In the genomic region with DNA sequence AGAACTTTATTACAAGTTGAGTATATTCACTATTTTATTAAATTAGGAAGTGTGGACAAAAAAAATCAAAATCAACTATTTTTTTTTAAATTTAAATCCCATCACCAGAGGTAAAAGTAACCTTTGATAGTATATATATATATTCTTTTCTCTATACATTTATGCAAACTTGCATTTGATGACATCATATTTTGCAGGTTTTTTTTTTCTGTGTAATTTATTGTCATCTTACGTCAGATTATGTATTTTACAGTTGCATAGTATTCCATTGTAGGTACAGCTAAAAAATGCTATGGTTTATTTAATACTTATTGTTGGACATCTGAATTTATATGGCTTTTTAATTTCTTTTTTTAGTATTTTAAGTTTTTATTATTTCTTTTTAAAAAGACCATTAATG, we compare ENCODE assay signal across 31 cellular contexts.
"Had no signal": no experiment of that assay in that cellular context is flagged by ENCODE, and none has a peak within 500 bp of the region (broad histone marks: within the 10 kb centered on the region; RNA-seq: fewer than 3 reads in every experiment).

No MANE protein-coding gene starts in this region.

- H3K4me1 ChIP-seq: breast epithelium had no signal

- FAIRE-seq: endothelial cell of umbilical vein had no signal

- H3K9me3 ChIP-seq: ascending aorta, breast epithelium, esophagus squamous epithelium had no signal

- ATAC-seq: activated CD4-positive, alpha-beta T cell treated with anti-CD3 and anti-CD28 coated beads for 36 hours; activated CD4-positive, CD25-positive, alpha-beta regulatory T cell treated with anti-CD3 and anti-CD28 coated beads, Interleukin-2, amount 50 U/mL, for 24 hours; activated naive CD4-positive, alpha-beta T cell treated with anti-CD3 and anti-CD28 coated beads, Interleukin-2, amount 50 U/mL, for 72 hours; activated T-cell treated with anti-CD3 and anti-CD28 coated beads, Interleukin-2, amount 50 U/mL, for 72 hours had no signal

- H3K27me3 ChIP-seq: ascending aorta, breast epithelium, cardiac muscle cell, esophagus squamous epithelium had no signal

- H3K27ac ChIP-seq: ascending aorta, breast epithelium, cardiac muscle cell, coronary artery, epithelial cell of prostate, esophagus squamous epithelium, WERI-Rb-1 had no signal

- H3K36me3 ChIP-seq: breast epithelium had no signal

- H3K4me3 ChIP-seq: ascending aorta, breast epithelium, cardiac muscle cell, coronary artery, esophagus squamous epithelium had no signal

- DNase-seq: activated B cell treated with CpG ODN at 0.5 μM for 24 hours; activated CD4-positive, alpha-beta memory T cell treated with anti-CD3 and anti-CD28 coated beads, Interleukin-2, amount 10 ng/mL, durations not matched to agents 7 days and 5 days; activated CD4-positive, alpha-beta T cell treated with anti-CD3 and anti-CD28 coated beads for 36 hours; activated CD4-positive, alpha-beta T cell treated with anti-CD3 and anti-CD28 coated beads, Interleukin-2, amount 10 ng/mL, durations not matched to agents 24 days and 14 days; activated CD4-positive, alpha-beta T cell treated with anti-CD3 and anti-CD28 coated beads, Interleukin-2, amount 50 U/mL, for 4 hours; activated CD8-positive, alpha-beta memory T cell treated with anti-CD3 and anti-CD28 coated beads, Interleukin-2, amount 50 U/mL, for 48 hours; activated gamma-delta T cell; activated naive CD4-positive, alpha-beta T cell; activated naive CD4-positive, alpha-beta T cell treated with anti-CD3 and anti-CD28 coated beads, Interleukin-2, amount 10 ng/mL, durations not matched to agents 7 days and 5 days; activated naive CD8-positive, alpha-beta T cell treated with anti-CD3 and anti-CD28 coated beads, Interleukin-2, amount 10 ng/mL, durations not matched to agents 7 days and 5 days; activated T-cell treated with anti-CD3 and anti-CD28 coated beads for 4 hours; activated T-cell treated with anti-CD3 and anti-CD28 coated beads, Interleukin-2, amount 50 U/mL, for 24 hours; activated T-cell treated with anti-CD3 and anti-CD28 coated beads, Interleukin-2, amount 50 U/mL, for 72 hours; central memory CD4-positive, alpha-beta T cell; cerebellar nuclear complex; dermis blood vessel endothelial cell; effector CD4-positive, alpha-beta T cell; esophagus squamous epithelium; foreskin melanocyte; head of caudate nucleus; hippocampal formation; T-helper 2 cell; WERI-Rb-1 had no signal
